Comparison of ENCODE assay signal across 18 cellular contexts in the genomic region with DNA sequence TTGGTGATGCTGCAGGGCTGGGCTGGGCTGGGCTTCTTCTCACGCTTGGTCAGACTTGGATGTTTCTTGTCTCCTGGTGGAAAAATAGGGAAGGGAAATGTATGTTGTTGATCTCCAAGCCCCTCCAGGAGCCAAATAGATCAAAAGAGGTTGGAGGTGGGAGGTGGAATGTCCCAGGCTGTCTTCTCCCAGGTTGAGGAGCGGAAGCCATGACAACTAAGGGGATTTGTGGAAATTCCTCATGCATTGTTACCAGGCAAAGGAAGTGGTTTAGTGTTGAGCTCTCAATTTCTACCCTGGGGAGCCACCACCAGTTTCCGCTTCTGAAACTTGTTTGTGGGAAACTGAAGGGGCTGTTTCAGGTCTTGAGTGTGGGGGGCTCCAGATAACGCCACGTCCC.
A peak's percentile ranks its signal among the peaks of the same experiment; 100 is the strongest.
DNase-seq lines count a peak whose midpoint lies in the region; ATAC-seq and TF ChIP-seq lines count a peak whose summit lies in the region.
"Had no signal": no experiment of that assay in that cellular context is flagged by ENCODE, and none has a peak within 500 bp of the region (broad histone marks: within the 10 kb centered on the region; RNA-seq: fewer than 3 reads in every experiment).

No MANE protein-coding gene starts in this region.

- H3K4me1 Mint-ChIP-seq in MCF 10A (ENCODE audit: insufficient read depth, unreplicated experiment) = peaks cover 6% of the 10 kb centered on the region

- no peak overlapping the region for H3K27ac Mint-ChIP-seq in MCF 10A (ENCODE audit: low read depth, unreplicated experiment)
- H3K27ac Mint-ChIP-seq: activated CD8-positive, alpha-beta T cell treated with anti-CD3 and anti-CD28 coated beads for 36 hours; progenitor cell of endocrine pancreas; stimulated activated naive CD8-positive, alpha-beta T cell treated with anti-CD3 and anti-CD28 coated beads, Interleukin-15, Interleukin-2, amounts not matched to agents 100 ng/mL and 50 ng/mL, for 24 hours had no signal

- TF ChIP-seq CTCF in breast epithelium (IDR thresholded peaks at IDR 0.05) (no peak), MCF 10A (IDR thresholded peaks at IDR 0.05; ENCODE audit: unreplicated experiment) (no peak)

- 83 to 89% methylated on average over 2 of the region's 5 CpGs for WGBS in mesodermal cell (ENCODE audit: insufficient coverage in 2 of 2), 2 experiments

- H3K36me3 ChIP-seq in breast epithelium = no peaks in the 10 kb centered on the region
- no peaks in the 10 kb centered on the region for H3K36me3 ChIP-seq in mesodermal cell (ENCODE audit: control insufficient read depth, insufficient read depth, low read length)
- H3K36me3 ChIP-seq in SJCRH30 = no peaks in the 10 kb centered on the region

- POLR2A ChIA-PET in MCF 10A (lab: Yijun Ruan, JAX) = interaction anchor here (1.6 kb wide), 1 partner anchor 12 kb away, joined by 4 read pairs; no protein-coding TSS in a partner anchor

- intact Hi-C loops in breast epithelium (cut with DNase I; ENCODE audit: low total_unique reads) (no loop called here), MCF 10A (cut with micrococcal nuclease) (no loop called here), left colon (cut with DNase I, micrococcal nuclease) (no loop called here)

- H3K4me1 ChIP-seq in breast epithelium (peaks cover 0 to 4% of the 10 kb centered on the region in 2 donors), mesodermal cell (ENCODE audit: control insufficient read depth, insufficient read depth, low read length, poor library complexity, severe bottlenecking) (peaks cover 17% of the 10 kb centered on the region), SJCRH30 (peaks cover 16% of the 10 kb centered on the region)

- H3K27ac ChIP-seq in breast epithelium (peak overlapping the region; percentile 75 to 89), mesodermal cell (ENCODE audit: low read depth, low read length, severe bottlenecking) (peak overlapping the region; percentile 77), SJCRH30 (no peak overlapping the region)
- H3K27ac ChIP-seq: KMS-11 had no signal

- TF ChIP-seq POLR2A in breast epithelium (IDR thresholded peaks at IDR 0.05) = no peak

- no peak overlapping the region for H3K4me3 Mint-ChIP-seq in MCF 10A (ENCODE audit: unreplicated experiment)
- H3K4me3 Mint-ChIP-seq: activated CD8-positive, alpha-beta T cell treated with anti-CD3 and anti-CD28 coated beads for 36 hours; stimulated activated naive CD8-positive, alpha-beta T cell treated with anti-CD3 and anti-CD28 coated beads, Interleukin-15, Interleukin-2, amounts not matched to agents 100 ng/mL and 50 ng/mL, for 24 hours had no signal

- no peaks in the 10 kb centered on the region for H3K27me3 Mint-ChIP-seq in MCF 10A (ENCODE audit: insufficient read depth, unreplicated experiment)
- H3K27me3 Mint-ChIP-seq: progenitor cell of endocrine pancreas; stimulated activated naive CD8-positive, alpha-beta T cell treated with anti-CD3 and anti-CD28 coated beads, Interleukin-15, Interleukin-2, amounts not matched to agents 100 ng/mL and 50 ng/mL, for 24 hours had no signal

- ATAC-seq in left colon = no peak
- ATAC-seq: activated CD8-positive, alpha-beta T cell treated with anti-CD3 and anti-CD28 coated beads for 36 hours had no signal

- peaks cover 7% of the 10 kb centered on the region for H3K9me3 Mint-ChIP-seq in MCF 10A (ENCODE audit: unreplicated experiment)
- H3K9me3 Mint-ChIP-seq: activated CD8-positive, alpha-beta T cell treated with anti-CD3 and anti-CD28 coated beads for 36 hours had no signal

- DNase-seq in breast epithelium (ENCODE audit: low spot score in 2 of 2) = no peak
- no peak for DNase-seq in MCF 10A (ENCODE audit: unreplicated experiment)
- DNase-seq in dermis blood vessel endothelial cell = peak; percentile 83
- no peak for DNase-seq in NK-92 treated with Interleukin-12 subunit alpha and Interleukin-12 subunit beta, amount 100 ng/mL, for 24 hours (lab: John Stamatoyannopoulos, UW)
- no peak for DNase-seq in left colon
- DNase-seq in activated effector memory CD4-positive, alpha-beta T cell treated with Interleukin-2 at 50 U/mL for 16 hours = no peak
- DNase-seq in SJCRH30 = no peak
- DNase-seq: 8988T; activated CD8-positive, alpha-beta T cell treated with anti-CD3 and anti-CD28 coated beads for 36 hours; activated naive CD4-positive, alpha-beta T cell treated with Interleukin-2 at 50 U/mL for 16 hours; DMS153; NCI-H2029; stimulated activated CD4-positive, alpha-beta T cell treated with anti-CD3 and anti-CD28 coated beads, Interleukin-4, amount 100 ng/mL, for 24 hours; T-helper 2 cell had no signal

- H3K9me3 ChIP-seq in breast epithelium = no peaks in the 10 kb centered on the region
- no peaks in the 10 kb centered on the region for H3K9me3 ChIP-seq in mesodermal cell (ENCODE audit: control insufficient read depth, low read length)
- H3K9me3 ChIP-seq in SJCRH30 (replicated peaks) = no peaks in the 10 kb centered on the region

- BruUV-seq in MCF 10A (replicated peaks; lab: Mats Ljungman, UMichigan) = no TSS peak

- H3K27me3 ChIP-seq in breast epithelium = no peaks in the 10 kb centered on the region
- H3K27me3 ChIP-seq in SJCRH30 = no peaks in the 10 kb centered on the region

- no peaks in the 10 kb centered on the region for H3K36me3 Mint-ChIP-seq in MCF 10A (ENCODE audit: insufficient read depth, unreplicated experiment)

- H3K4me3 ChIP-seq in breast epithelium = no peak overlapping the region
- H3K4me3 ChIP-seq in mesodermal cell (ENCODE audit: extremely low read depth, insufficient read depth, low read length, poor library complexity, severe bottlenecking) = no peak overlapping the region
- H3K4me3 ChIP-seq in SJCRH30 = no peak overlapping the region

- CTCF ChIA-PET in MCF 10A (lab: Yijun Ruan, JAX) = no interaction called here
